In the genomic region with DNA sequence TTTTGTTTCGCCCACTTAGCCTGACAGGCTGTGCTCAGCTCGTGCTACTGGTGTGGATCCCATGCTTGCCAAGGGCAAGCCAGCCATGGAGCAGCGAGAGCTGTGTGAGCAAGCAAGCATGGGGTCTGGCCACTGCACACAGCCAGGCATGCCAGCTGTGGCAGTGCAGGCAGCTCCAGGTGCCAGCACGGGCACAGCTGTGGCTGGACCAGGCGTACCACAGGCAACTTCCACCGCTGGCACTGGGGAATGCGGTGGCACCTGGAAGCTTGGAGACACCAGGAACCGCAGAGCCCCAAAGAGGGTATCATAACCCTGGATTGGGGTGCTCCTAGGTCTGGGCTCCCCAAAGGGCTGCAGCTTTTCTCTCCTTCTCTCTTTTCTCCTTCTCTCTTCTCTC, we compare ENCODE assay signal across 1 cellular context.
TF ChIP-seq lines count a peak whose summit lies in the region.

No MANE protein-coding gene starts in this region.

TF ChIP-seq in IMR-90, 13 proteins besides CTCF, POLR2A, EP300 and RAD21:
- TF ChIP-seq MAFK (IDR thresholded peaks at IDR 0.05; ENCODE audit: low read depth, low read length) (no peak), CHD1 (IDR thresholded peaks at IDR 0.05; ENCODE audit: low read depth, low read length) (no peak), MAZ (IDR thresholded peaks at IDR 0.05; ENCODE audit: borderline replicate concordance, low read depth, low read length) (no peak)
- TF ChIP-seq, protein P1, sequence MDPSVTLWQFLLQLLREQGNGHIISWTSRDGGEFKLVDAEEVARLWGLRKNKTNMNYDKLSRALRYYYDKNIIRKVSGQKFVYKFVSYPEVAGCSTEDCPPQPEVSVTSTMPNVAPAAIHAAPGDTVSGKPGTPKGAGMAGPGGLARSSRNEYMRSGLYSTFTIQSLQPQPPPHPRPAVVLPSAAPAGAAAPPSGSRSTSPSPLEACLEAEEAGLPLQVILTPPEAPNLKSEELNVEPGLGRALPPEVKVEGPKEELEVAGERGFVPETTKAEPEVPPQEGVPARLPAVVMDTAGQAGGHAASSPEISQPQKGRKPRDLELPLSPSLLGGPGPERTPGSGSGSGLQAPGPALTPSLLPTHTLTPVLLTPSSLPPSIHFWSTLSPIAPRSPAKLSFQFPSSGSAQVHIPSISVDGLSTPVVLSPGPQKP (IDR thresholded peaks at IDR 0.05; ENCODE audit: borderline replicate concordance, low read depth, low read length) = no peak
TF ChIP-seq in IMR-90: peak in this region for 0.
